Comparison of ENCODE assay signal across 8 cellular contexts in the genomic region with DNA sequence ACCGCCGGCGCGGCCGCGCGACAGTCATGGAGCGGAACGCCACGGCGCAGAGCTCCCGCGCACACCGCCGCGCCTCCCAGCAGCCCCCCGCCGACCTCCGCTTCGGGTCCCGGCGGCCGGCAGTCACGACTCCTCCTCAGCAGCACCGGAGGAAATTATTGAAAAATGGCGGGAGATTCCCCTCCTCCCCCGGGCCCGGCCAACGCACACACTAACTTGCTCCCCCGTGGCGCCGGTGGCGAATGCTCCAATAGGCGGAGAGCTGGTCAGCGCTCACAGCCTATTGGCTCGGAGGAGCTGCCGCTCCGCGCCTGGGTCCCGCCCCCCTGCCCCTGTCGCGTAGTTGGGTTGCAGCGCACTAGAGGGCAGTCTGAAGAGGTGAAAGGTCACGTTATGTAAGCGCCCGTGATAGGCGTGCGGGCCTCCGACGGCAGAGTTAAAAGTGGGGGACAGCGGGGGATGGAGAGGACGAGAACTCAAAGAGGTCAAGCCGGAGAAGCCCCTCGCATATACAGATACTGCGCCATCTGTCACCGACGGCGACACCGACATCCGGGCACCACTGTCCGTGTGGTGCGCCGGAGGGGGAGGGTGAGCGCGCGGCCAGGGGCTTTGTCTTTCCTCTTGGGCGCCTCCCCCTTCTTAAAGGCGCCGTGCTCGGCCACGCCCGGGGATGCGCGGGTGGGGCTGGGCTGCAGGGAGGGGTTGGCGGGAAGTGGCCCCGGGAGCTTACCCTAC. TPM values are rescaled to one million over a fixed set of nuclear protein-coding genes. Genes with fewer than 3 reads are reported as not detected.
DNase-seq lines count a peak whose midpoint lies in the region; ATAC-seq, FAIRE-seq and TF ChIP-seq lines count a peak whose summit lies in the region.

TSS of gene BAZ1B (minus strand) at position 213 of the 738 bp plus-strand sequence. CDS start 360 bp downstream, outside the sequence.

- H2AFZ ChIP-seq in OCI-LY1 (ENCODE audit: low read length): 0 out of 2 replicates have a peak within 1 kb of the TSS, but pooled peaks have one; percentile 0

- H3K36me3 ChIP-seq in HUES64 (ENCODE audit: insufficient read depth, low read length) (peaks cover 27% of the 10 kb centered on the region), OCI-LY1 (ENCODE audit: insufficient read depth, low read length) (peaks cover 34% of the 10 kb centered on the region), mesodermal cell (ENCODE audit: control insufficient read depth, insufficient read depth, low read length) (peaks cover 31% of the 10 kb centered on the region)

- H3K9ac ChIP-seq in HUES64 (ENCODE audit: low read depth, low read length): peak within 1 kb of the TSS; percentile 88
- peak within 1 kb of the TSS; percentile 94 for H3K9ac ChIP-seq in OCI-LY1 (ENCODE audit: low read length)

- FAIRE-seq in endometrium (lab: Jason Lieb, UNC): peak; percentile 91

- peaks cover 12% of the 10 kb centered on the region; the same call in 1 of the 2 replicates for H3K4me1 ChIP-seq in HUES64 (ENCODE audit: insufficient read depth, low read length)
- peaks cover 66% of the 10 kb centered on the region for H3K4me1 ChIP-seq in OCI-LY1 (ENCODE audit: insufficient read depth, low read length, severe bottlenecking)
- H3K4me1 ChIP-seq in mesodermal cell (ENCODE audit: control insufficient read depth, insufficient read depth, low read length, poor library complexity, severe bottlenecking): peaks cover 8% of the 10 kb centered on the region

- H3K4me3 ChIP-seq in HUES64 (ENCODE audit: low read length) (peak within 1 kb of the TSS; percentile 70), OCI-LY1 (ENCODE audit: low read depth, low read length, poor library complexity, severe bottlenecking) (peak within 1 kb of the TSS; percentile 81), mesodermal cell (ENCODE audit: extremely low read depth, insufficient read depth, low read length, poor library complexity, severe bottlenecking) (peak within 1 kb of the TSS; percentile 89)

- H3K9me2 ChIP-seq in OCI-LY1 (ENCODE audit: low read depth, low read length): no peaks in the 10 kb centered on the region

- no peak for TF ChIP-seq CTCF in OCI-LY1 (IDR thresholded peaks at IDR 0.05; ENCODE audit: low read length)

- H3K27ac ChIP-seq in HUES64 (ENCODE audit: low read depth, low read length): peak within 1 kb of the TSS; percentile 98
- peak within 1 kb of the TSS; percentile 86 for H3K27ac ChIP-seq in OCI-LY1 (ENCODE audit: low read depth, low read length, poor library complexity, severe bottlenecking)
- H3K27ac ChIP-seq in mesodermal cell (ENCODE audit: low read depth, low read length, severe bottlenecking): peak within 1 kb of the TSS; percentile 89

- peak; percentile 78 for ATAC-seq in GM21447 (IDR thresholded peaks at IDR 0.05; ENCODE audit: unreplicated experiment)

- peak; percentile 98 for DNase-seq in D341Med (ENCODE audit: low spot score)
- DNase-seq in activated CD8-positive, alpha-beta memory T cell treated with anti-CD3 and anti-CD28 coated beads, Interleukin-2, amount 50 U/mL, for 4 hours: peak; percentile 97
- DNase-seq in stimulated activated CD8-positive, alpha-beta memory T cell treated with anti-CD3 and anti-CD28 coated beads, Interleukin-15, amount 100 ng/mL, for 4 hours (ENCODE audit: low read depth in 2 of 2): peak; percentile 95 to 96

- no peaks in the 10 kb centered on the region for H3K27me3 ChIP-seq in HUES64 (ENCODE audit: insufficient read depth, low read length)
- H3K27me3 ChIP-seq in OCI-LY1 (ENCODE audit: insufficient read depth, low read length): no peaks in the 10 kb centered on the region

- under 1% methylated on average over 75 of the region's 76 CpGs for WGBS in HUES64
- 0% methylated on average over 63 to 65 of the region's 76 CpGs for WGBS in mesodermal cell (ENCODE audit: insufficient coverage in 2 of 2), 2 experiments

- H4K20me1 ChIP-seq in OCI-LY1 (ENCODE audit: insufficient read depth, low read length): peaks cover 14% of the 10 kb centered on the region; the same call in 1 of the 2 replicates

- H3K9me3 ChIP-seq in HUES64 (ENCODE audit: insufficient read depth, low read depth, low read length): no peaks in the 10 kb centered on the region
- no peaks in the 10 kb centered on the region for H3K9me3 ChIP-seq in OCI-LY1 (ENCODE audit: low read length)
- H3K9me3 ChIP-seq in mesodermal cell (ENCODE audit: control insufficient read depth, low read length): no peaks in the 10 kb centered on the region

- peaks cover 45% of the 10 kb centered on the region for H3K79me2 ChIP-seq in OCI-LY1 (ENCODE audit: insufficient read depth, low read length)

- H3F3A ChIP-seq in OCI-LY1 (ENCODE audit: insufficient read depth, low read length): no peaks in the 10 kb centered on the region

- H3K4me2 ChIP-seq in OCI-LY1 (ENCODE audit: low read length): peak within 1 kb of the TSS; percentile 86

RNA-seq across cellular contexts. Expression of gene BAZ1B, which starts in this region (rescaled TPM):
- polyA plus RNA-seq in HUES64 (2013, experiment 1 of 2): 55.4 TPM
- polyA plus RNA-seq in HUES64 (2013, experiment 2 of 2): 51.0 TPM
- polyA plus RNA-seq in mesodermal cell (2013, experiment 1 of 2): 46.9 TPM
- polyA plus RNA-seq in mesodermal cell (2013, experiment 2 of 2): 50.9 TPM

Comparison
In these comparisons a context has a peak if more than half of its experiments do, and no peak if none do; other contexts are left out.
1. Peak in every context shown above with its lines: DNase-seq, ATAC-seq, H3K4me3 ChIP-seq and H3K27ac ChIP-seq.